ENCODE assay signal across 1 cellular context in genomic region chr22:43230983-43231723, GRCh38.
TF ChIP-seq lines count a peak whose summit lies in the region.

No MANE protein-coding gene starts in this region.

TF ChIP-seq in HepG2, 621 proteins besides CTCF, POLR2A, EP300 and RAD21 (continued from another document and continues in another):
- TF ChIP-seq KDM2A (CRISPR knock-in tag; IDR thresholded peaks at IDR 0.05; ENCODE audit: borderline replicate concordance, low read depth), result 0 out of 2 replicates have a peak, but pooled peaks have one; percentile 33
- 0 out of 4 replicates have a peak, but pooled peaks of 1 of the 2 experiments have one; percentile 27 for TF ChIP-seq HMGXB4 (CRISPR knock-in tag; IDR thresholded peaks at IDR 0.05; ENCODE audit: borderline replicate concordance in 1 of 2, low read depth in 1 of 2)
- TF ChIP-seq ZNF773 (CRISPR knock-in tag; IDR thresholded peaks at IDR 0.05; ENCODE audit: borderline replicate concordance), result no peak
- 0 out of 2 replicates have a peak, but pooled peaks have one; percentile 18 for TF ChIP-seq FOXK1 (CRISPR knock-in tag; IDR thresholded peaks at IDR 0.05; ENCODE audit: borderline replicate concordance, low read depth)
- no peak for TF ChIP-seq CHD2 (IDR thresholded peaks at IDR 0.05; ENCODE audit: low read depth, low read length)
- TF ChIP-seq ZNF264 (CRISPR knock-in tag; IDR thresholded peaks at IDR 0.05), result no peak
- peak; percentile 61 for TF ChIP-seq PATZ1 (CRISPR knock-in tag; IDR thresholded peaks at IDR 0.05)
- no peak for TF ChIP-seq MTF1 (CRISPR knock-in tag; IDR thresholded peaks at IDR 0.05)
- TF ChIP-seq FOXO1 (CRISPR knock-in tag; IDR thresholded peaks at IDR 0.05), result 0 out of 2 replicates have a peak, but pooled peaks have one; percentile 8
- TF ChIP-seq ZNF446 (CRISPR knock-in tag; IDR thresholded peaks at IDR 0.05), result no peak
- no peak for TF ChIP-seq ZNF280D (CRISPR knock-in tag; IDR thresholded peaks at IDR 0.05)
- TF ChIP-seq CHCHD3 (CRISPR knock-in tag; IDR thresholded peaks at IDR 0.05), result 0 out of 2 replicates have a peak, but pooled peaks have one; percentile 37
- no peak for TF ChIP-seq ZNF367 (CRISPR knock-in tag; IDR thresholded peaks at IDR 0.05; ENCODE audit: borderline replicate concordance)
- no peak for TF ChIP-seq RFX1 (IDR thresholded peaks at IDR 0.05)
- no peak for TF ChIP-seq ZNF329 (CRISPR knock-in tag; IDR thresholded peaks at IDR 0.05; ENCODE audit: low read depth)
- no peak for TF ChIP-seq PRDM15 (CRISPR knock-in tag; IDR thresholded peaks at IDR 0.05)
- no peak for TF ChIP-seq ZNF253 (CRISPR knock-in tag; IDR thresholded peaks at IDR 0.05; ENCODE audit: borderline replicate concordance)
- TF ChIP-seq U2AF2 (IDR thresholded peaks at IDR 0.05; ENCODE audit: low read depth, low read length), result no peak
- TF ChIP-seq GMEB2 (CRISPR knock-in tag; IDR thresholded peaks at IDR 0.05; ENCODE audit: low read depth), result no peak
- TF ChIP-seq ZNF605 (CRISPR knock-in tag; IDR thresholded peaks at IDR 0.05), result peak; percentile 18; the same call in 1 of the 2 replicates
- no peak for TF ChIP-seq ZNF460 (CRISPR knock-in tag; IDR thresholded peaks at IDR 0.05; ENCODE audit: borderline replicate concordance)
- no peak for TF ChIP-seq HOXA3 (CRISPR knock-in tag; IDR thresholded peaks at IDR 0.05)
- TF ChIP-seq MAZ (IDR thresholded peaks at IDR 0.05; ENCODE audit: borderline replicate concordance, low read depth, low read length), result peak; percentile 32; the same call in 1 of the 2 replicates
- TF ChIP-seq MAZ (CRISPR knock-in tag; IDR thresholded peaks at IDR 0.05; ENCODE audit: low read depth), result no peak
- TF ChIP-seq HINFP (CRISPR knock-in tag; IDR thresholded peaks at IDR 0.05; ENCODE audit: low read depth), result no peak
- no peak for TF ChIP-seq GATAD2A (CRISPR knock-in tag; IDR thresholded peaks at IDR 0.05)
- TF ChIP-seq MTA1 (CRISPR knock-in tag; IDR thresholded peaks at IDR 0.05; ENCODE audit: borderline replicate concordance), result no peak
- no peak for TF ChIP-seq NR2C2 (CRISPR knock-in tag; IDR thresholded peaks at IDR 0.05; ENCODE audit: borderline replicate concordance)
- TF ChIP-seq ZFP91 (CRISPR knock-in tag; IDR thresholded peaks at IDR 0.05; ENCODE audit: borderline replicate concordance), result no peak; the same call in 1 of the 2 replicates
- no peak for TF ChIP-seq PREB (CRISPR knock-in tag; IDR thresholded peaks at IDR 0.05)
- no peak for TF ChIP-seq ZNF567 (CRISPR knock-in tag; IDR thresholded peaks at IDR 0.05; ENCODE audit: borderline replicate concordance)
- no peak for TF ChIP-seq GPBP1L1 (CRISPR knock-in tag; IDR thresholded peaks at IDR 0.05)
- TF ChIP-seq HOXD1 (CRISPR knock-in tag; IDR thresholded peaks at IDR 0.05), result no peak
- TF ChIP-seq ZFP62 (CRISPR knock-in tag; IDR thresholded peaks at IDR 0.05), result no peak
- TF ChIP-seq ZXDC (CRISPR knock-in tag; IDR thresholded peaks at IDR 0.05), result 0 out of 2 replicates have a peak, but pooled peaks have one; percentile 34
